30 cellular contexts compared by ENCODE assay signal in genomic region chrX:32185160-32185559, GRCh38.
"Had no signal": no experiment of that assay in that cellular context is flagged by ENCODE, and none has a peak within 500 bp of the region (broad histone marks: within the 10 kb centered on the region; RNA-seq: fewer than 3 reads in every experiment).

No MANE protein-coding gene starts in this region.

- H3K4me2 ChIP-seq: KMS-11 had no signal

- H3K9me3 ChIP-seq: MG63, Peyer's patch, SJCRH30 had no signal

- H3K4me1 Mint-ChIP-seq: activated CD4-positive, alpha-beta T cell treated with anti-CD3 and anti-CD28 coated beads, Interleukin-2, amount 10 ng/mL, durations not matched to agents 24 days and 14 days; activated CD8-positive, alpha-beta memory T cell treated with anti-CD3 and anti-CD28 coated beads, Interleukin-2, amount 10 ng/mL, durations not matched to agents 7 days and 5 days; activated naive CD8-positive, alpha-beta T cell treated with anti-CD3 and anti-CD28 coated beads, Interleukin-2, amount 50 U/mL, for 24 hours; brain; T-helper 17 cell; WTC11 had no signal

- H3K36me3 ChIP-seq: MG63, Peyer's patch, SJCRH30 had no signal

- H3K27ac Mint-ChIP-seq: activated CD4-positive, alpha-beta T cell treated with anti-CD3 and anti-CD28 coated beads, Interleukin-2, amount 10 ng/mL, durations not matched to agents 24 days and 14 days; activated CD8-positive, alpha-beta memory T cell treated with anti-CD3 and anti-CD28 coated beads, Interleukin-2, amount 10 ng/mL, durations not matched to agents 7 days and 5 days; activated naive CD4-positive, alpha-beta T cell treated with anti-CD3 and anti-CD28 coated beads, Interleukin-2, amount 50 U/mL, for 72 hours; activated naive CD8-positive, alpha-beta T cell treated with anti-CD3 and anti-CD28 coated beads, Interleukin-2, amount 50 U/mL, for 24 hours; activated T-cell treated with anti-CD3 and anti-CD28 coated beads, Interleukin-2, amount 50 U/mL, for 24 hours; brain; T-helper 17 cell; WTC11 had no signal

- H3K9me3 Mint-ChIP-seq: activated CD4-positive, alpha-beta T cell treated with anti-CD3 and anti-CD28 coated beads, Interleukin-2, amount 10 ng/mL, durations not matched to agents 24 days and 14 days; activated naive CD4-positive, alpha-beta T cell treated with anti-CD3 and anti-CD28 coated beads, Interleukin-2, amount 50 U/mL, for 72 hours; activated naive CD8-positive, alpha-beta T cell treated with anti-CD3 and anti-CD28 coated beads, Interleukin-2, amount 50 U/mL, for 24 hours; activated T-cell treated with anti-CD3 and anti-CD28 coated beads, Interleukin-2, amount 50 U/mL, for 24 hours; WTC11 had no signal

- DNase-seq: activated CD4-positive, alpha-beta T cell treated with anti-CD3 and anti-CD28 coated beads for 1 hour; activated CD4-positive, alpha-beta T cell treated with anti-CD3 and anti-CD28 coated beads, Interleukin-2, amount 10 ng/mL, durations not matched to agents 24 days and 14 days; activated CD4-positive, alpha-beta T cell treated with anti-CD3 and anti-CD28 coated beads, Interleukin-2, amount 50 U/mL, for 48 hours; activated CD8-positive, alpha-beta memory T cell treated with anti-CD3 and anti-CD28 coated beads, Interleukin-2, amount 10 ng/mL, durations not matched to agents 7 days and 5 days; activated effector memory CD4-positive, alpha-beta T cell treated with anti-CD3 and anti-CD28 coated beads, Interleukin-2, amount 50 U/mL, for 16 hours; activated naive CD4-positive, alpha-beta T cell treated with Interleukin-2 at 50 U/mL for 16 hours; activated naive CD8-positive, alpha-beta T cell treated with anti-CD3 and anti-CD28 coated beads, Interleukin-2, amount 50 U/mL, for 24 hours; activated T-cell treated with anti-CD3 and anti-CD28 coated beads, Interleukin-2, amount 50 U/mL, for 24 hours; amygdala; MG63; MV-4-11; NCI-H1092 treated with DMSO at 0.1 percent for 48 hours; NCI-H1417 treated with DMSO at 0.1 percent for 48 hours; NCI-H1694 treated with DMSO at 0.1 percent for 48 hours; NCI-H2029 treated with DMSO at 0.1 percent for 48 hours; NCI-H345; NCI-H510A; NCI-H526 treated with DMSO at 0.1 percent for 48 hours; NK-92 treated with Interleukin-12 subunit alpha and Interleukin-12 subunit beta, amount 100 ng/mL, for 24 hours; OCI-M1; Peyer's patch; Right ventricle myocardium superior; T-helper 17 cell; T-helper 9 cell had no signal

- H3K27me3 ChIP-seq: MG63, Peyer's patch, SJCRH30 had no signal

- H3K4me3 Mint-ChIP-seq: activated CD4-positive, alpha-beta T cell treated with anti-CD3 and anti-CD28 coated beads, Interleukin-2, amount 10 ng/mL, durations not matched to agents 24 days and 14 days; activated CD8-positive, alpha-beta memory T cell treated with anti-CD3 and anti-CD28 coated beads, Interleukin-2, amount 10 ng/mL, durations not matched to agents 7 days and 5 days; activated naive CD8-positive, alpha-beta T cell treated with anti-CD3 and anti-CD28 coated beads, Interleukin-2, amount 50 U/mL, for 24 hours; activated T-cell treated with anti-CD3 and anti-CD28 coated beads, Interleukin-2, amount 50 U/mL, for 24 hours; brain; T-helper 17 cell; WTC11 had no signal

- H3K9ac ChIP-seq: KMS-11 had no signal

- H3K36me3 Mint-ChIP-seq: activated CD8-positive, alpha-beta memory T cell treated with anti-CD3 and anti-CD28 coated beads, Interleukin-2, amount 10 ng/mL, durations not matched to agents 7 days and 5 days; activated naive CD4-positive, alpha-beta T cell treated with anti-CD3 and anti-CD28 coated beads, Interleukin-2, amount 50 U/mL, for 72 hours; brain; WTC11 had no signal

- H3K4me1 ChIP-seq: Peyer's patch, SJCRH30 had no signal

- H3K27me3 Mint-ChIP-seq: activated CD4-positive, alpha-beta T cell treated with anti-CD3 and anti-CD28 coated beads, Interleukin-2, amount 10 ng/mL, durations not matched to agents 24 days and 14 days; activated CD8-positive, alpha-beta memory T cell treated with anti-CD3 and anti-CD28 coated beads, Interleukin-2, amount 10 ng/mL, durations not matched to agents 7 days and 5 days; activated naive CD8-positive, alpha-beta T cell treated with anti-CD3 and anti-CD28 coated beads, Interleukin-2, amount 50 U/mL, for 24 hours; brain; T-helper 17 cell had no signal

- H3K4me3 ChIP-seq: MG63, Peyer's patch, SJCRH30 had no signal

- H3K27ac ChIP-seq: KMS-11, Peyer's patch, RWPE1, SJCRH30 had no signal
